In genomic region chr4:186808635-186809018, GRCh38 we compare ENCODE assay signal across 12 cellular contexts.
DNase-seq lines count a peak whose midpoint lies in the region; ATAC-seq, FAIRE-seq and TF ChIP-seq lines count a peak whose summit lies in the region.
"Had no signal": no experiment of that assay in that cellular context is flagged by ENCODE, and none has a peak within 500 bp of the region (broad histone marks: within the 10 kb centered on the region; RNA-seq: fewer than 3 reads in every experiment).

No MANE protein-coding gene starts in this region.

- H3K36me3 ChIP-seq in mucosa of descending colon (ENCODE audit: low read depth) (no peaks in the 10 kb centered on the region), testis (ENCODE audit: low read depth, missing control alignments) (no peaks in the 10 kb centered on the region)

- no peak for TF ChIP-seq CTCF in mucosa of descending colon (IDR thresholded peaks at IDR 0.05)
- TF ChIP-seq CTCF in testis (IDR thresholded peaks at IDR 0.05): no peak

- no peaks in the 10 kb centered on the region for H3K9me3 ChIP-seq in mucosa of descending colon
- no peaks in the 10 kb centered on the region for H3K9me3 ChIP-seq in testis

- peak; percentile 71 for ATAC-seq in mucosa of descending colon
- ATAC-seq: sciatic nerve had no signal

- H3K4me3 ChIP-seq in mucosa of descending colon (no peak overlapping the region), testis (no peak overlapping the region)
- H3K4me3 ChIP-seq: PC-9 had no signal

- H3K27me3 ChIP-seq in testis: no peaks in the 10 kb centered on the region

- H3K27ac ChIP-seq in epithelial cell of prostate (peak overlapping the region; percentile 17), testis (no peak overlapping the region)
- H3K27ac ChIP-seq: PC-9 had no signal

- intact Hi-C loops in mucosa of descending colon (cut with DNase I, micrococcal nuclease): no loop called here
- intact Hi-C loops in testis (cut with DNase I; ENCODE audit: low total_unique reads): no loop called here

- TF ChIP-seq POLR2A in testis (IDR thresholded peaks at IDR 0.05) (no peak), GM12891 (IDR thresholded peaks at IDR 0.05; ENCODE audit: low read depth, low read length) (no peak)

- peaks cover 8% of the 10 kb centered on the region for H3K4me1 ChIP-seq in mucosa of descending colon (ENCODE audit: low read depth)
- H3K4me1 ChIP-seq in testis: no peaks in the 10 kb centered on the region

- DNase-seq in Daoy (ENCODE audit: low read depth) (peak; percentile 48), MV-4-11 (lab: John Stamatoyannopoulos, UW) (peak; percentile 16), epithelial cell of prostate (ENCODE audit: low read depth, low spot score) (peak; percentile 57), mucosa of descending colon (no peak), mucosa of gallbladder (ENCODE audit: low spot score) (no peak), testis (no peak), GM12891 (ENCODE audit: insufficient read length, low spot score) (no peak), NCI-H510A treated with DMSO at 0.1 percent for 48 hours (lab: John Stamatoyannopoulos, UW) (no peak)
- DNase-seq: activated CD8-positive, alpha-beta memory T cell treated with anti-CD3 and anti-CD28 coated beads, Interleukin-2, amount 50 U/mL, for 4 hours; activated naive CD8-positive, alpha-beta T cell treated with anti-CD3 and anti-CD28 coated beads, Interleukin-2, amount 10 ng/mL, durations not matched to agents 7 days and 5 days; PC-9 had no signal

- FAIRE-seq in GM12891 (lab: Jason Lieb, UNC): no peak

- WGBS in testis, 2 donors: 86 to 87% methylated on average over 7 of the region's 7 CpGs

TF ChIP-seq in GM12891, 5 proteins besides CTCF, POLR2A, EP300 and RAD21:
- TF ChIP-seq SPI1 (IDR thresholded peaks at IDR 0.05; ENCODE audit: low read depth, low read length) (no peak), POLR2AphosphoS5 (IDR thresholded peaks at IDR 0.05; ENCODE audit: low read depth, low read length) (no peak), TAF1 (IDR thresholded peaks at IDR 0.05; ENCODE audit: low read depth, low read length) (no peak), PAX5 (IDR thresholded peaks at IDR 0.05; ENCODE audit: insufficient read depth, low read length, severe bottlenecking) (no peak), POU2F2 (IDR thresholded peaks at IDR 0.05; ENCODE audit: low read depth, low read length) (no peak)

Comparison
In these comparisons a context has a peak if more than half of its experiments do, and no peak if none do; other contexts are left out.
1. DNase-seq: peak in Daoy (single experiment), MV-4-11 (single experiment) and epithelial cell of prostate (single experiment); none in mucosa of descending colon (0 of 3), mucosa of gallbladder (single experiment), testis (single experiment), GM12891 (single experiment) and NCI-H510A treated with DMSO at 0.1 percent for 48 hours (single experiment).